ENCODE assay signal across 16 cellular contexts in genomic region chr9:79568337-79569084, GRCh38. TPM values are rescaled to one million over a fixed set of nuclear protein-coding genes. Genes with fewer than 3 reads are reported as not detected.
DNase-seq lines count a peak whose midpoint lies in the region; TF ChIP-seq lines count a peak whose summit lies in the region.
"Had no signal": no experiment of that assay in that cellular context is flagged by ENCODE, and none has a peak within 500 bp of the region (broad histone marks: within the 10 kb centered on the region; RNA-seq: fewer than 3 reads in every experiment).

No MANE protein-coding gene starts in this region.

- no peaks in the 10 kb centered on the region for H3K27me3 ChIP-seq in BLaER1
- H3K27me3 ChIP-seq in GM06990 (replicated peaks; ENCODE audit: control insufficient read depth, insufficient read depth, low read length), result no peaks in the 10 kb centered on the region
- H3K27me3 ChIP-seq in H7 (ENCODE audit: control insufficient read depth, insufficient read depth, low read length), result no peaks in the 10 kb centered on the region
- no peaks in the 10 kb centered on the region for H3K27me3 ChIP-seq in testis

- H3K36me3 ChIP-seq in BLaER1 (no peaks in the 10 kb centered on the region), GM06990 (ENCODE audit: control insufficient read depth, insufficient read depth, low read length) (no peaks in the 10 kb centered on the region), H7 (replicated peaks; ENCODE audit: control insufficient read depth, insufficient read depth, low read length) (no peaks in the 10 kb centered on the region), testis (ENCODE audit: low read depth, missing control alignments) (no peaks in the 10 kb centered on the region)
- H3K36me3 ChIP-seq: ascending aorta had no signal

- peaks cover 16% of the 10 kb centered on the region for H4K20me1 ChIP-seq in BLaER1

- H3K27ac ChIP-seq in BLaER1 (no peak overlapping the region), testis (no peak overlapping the region)
- H3K27ac ChIP-seq: ascending aorta, KMS-11 had no signal

- H3K9me3 ChIP-seq in BLaER1 (no peaks in the 10 kb centered on the region), testis (no peaks in the 10 kb centered on the region)
- H3K9me3 ChIP-seq: ascending aorta had no signal

- TF ChIP-seq CTCF in GM06990 (IDR thresholded peaks at IDR 0.05; ENCODE audit: insufficient read depth, low read length, poor library complexity, severe bottlenecking) (peak; percentile 31), testis (IDR thresholded peaks at IDR 0.05) (no peak)

- H3K4me2 ChIP-seq in BLaER1, result peak overlapping the region; percentile 18; the same call in 1 of the 2 replicates
- H3K4me2 ChIP-seq: KMS-11 had no signal

- H3K4me1 ChIP-seq in BLaER1, result peaks cover 22% of the 10 kb centered on the region
- H3K4me1 ChIP-seq in testis, result peaks cover 7% of the 10 kb centered on the region

- no peak for TF ChIP-seq POLR2A in testis (IDR thresholded peaks at IDR 0.05)

- intact Hi-C loops in testis (cut with DNase I; ENCODE audit: low total_unique reads), result no loop called here

- no peak overlapping the region for H3K9ac ChIP-seq in BLaER1
- H3K9ac ChIP-seq: KMS-11 had no signal

- WGBS in testis, 2 donors, result 70 to 81% methylated on average over 7 of the region's 7 CpGs

- DNase-seq in GM06990 (ENCODE audit: extremely low read depth, insufficient read length), result no peak
- DNase-seq in NOMO-1 treated with DMSO at 0.1 percent for 48 hours (lab: John Stamatoyannopoulos, UW; ENCODE audit: unreplicated experiment), result peak; percentile 53
- DNase-seq in germinal center (ENCODE audit: low spot score), result peak; percentile 56
- DNase-seq in NCI-H1092 treated with DMSO at 0.1 percent for 48 hours (lab: John Stamatoyannopoulos, UW), result no peak
- DNase-seq in H7, result no peak
- no peak for DNase-seq in testis
- no peak for DNase-seq in HT-29 (ENCODE audit: low spot score)
- DNase-seq: activated CD4-positive, alpha-beta T cell treated with anti-CD3 and anti-CD28 coated beads for 4 hours; activated CD8-positive, alpha-beta memory T cell treated with anti-CD3 and anti-CD28 coated beads, Interleukin-2, amount 50 U/mL, for 48 hours; NCI-H1436 treated with DMSO at 0.1 percent for 48 hours; NCI-H226; stimulated activated CD4-positive, alpha-beta T cell treated with anti-CD3 and anti-CD28 coated beads, Interleukin-4, amount 100 ng/mL, for 24 hours; T1000 had no signal

- H3K4me3 ChIP-seq in BLaER1 (no peak overlapping the region), GM06990 (replicated peaks; ENCODE audit: low read depth, low read length) (no peak overlapping the region), H7 (ENCODE audit: insufficient read depth, low read depth, low read length) (no peak overlapping the region), testis (no peak overlapping the region)
- H3K4me3 ChIP-seq: ascending aorta had no signal

RNA-seq across cellular contexts. Expression of gene TLE4, which starts 3.3 kb away (rescaled TPM):
- total RNA-seq in H7 (2014; rRNA removed; shearing (Covaris generic)), result 31.8 and 44.3 TPM in 2 replicates
- total RNA-seq in testis, result 100 to 1,000 TPM; 223 to 311 TPM
- polyA plus RNA-seq in testis (ENCODE audit: insufficient read depth, low read depth, low replicate concordance), result 292 TPM
- total RNA-seq in HT-29 (2014; rRNA removed; shearing (Covaris generic)), result 16.1 and 18.3 TPM in 2 replicates

Comparison
In these comparisons a context has a peak if more than half of its experiments do, and no peak if none do; other contexts are left out.
1. DNase-seq: peak in NOMO-1 treated with DMSO at 0.1 percent for 48 hours (single experiment) and germinal center (single experiment); none in GM06990 (single experiment), NCI-H1092 treated with DMSO at 0.1 percent for 48 hours (single experiment), H7 (single experiment), testis (single experiment) and HT-29 (single experiment).